Comparison of ENCODE assay signal across 1 cellular context in genomic region chr3:188156051-188156450, GRCh38.
TF ChIP-seq lines count a peak whose summit lies in the region.

No MANE protein-coding gene starts in this region.

TF ChIP-seq in H1, 55 proteins besides CTCF, POLR2A, EP300 and RAD21:
- TF ChIP-seq POLR2AphosphoS5 (IDR thresholded peaks at IDR 0.05; ENCODE audit: low read depth, low read length), result 0 out of 2 replicates have a peak, but pooled peaks have one; percentile 30
- no peak for TF ChIP-seq NANOG (IDR thresholded peaks at IDR 0.05; ENCODE audit: insufficient read depth, low read depth, low read length, poor library complexity, severe bottlenecking)
- no peak for TF ChIP-seq SP1 (IDR thresholded peaks at IDR 0.05; ENCODE audit: low read depth, low read length)
